Comparison of ENCODE assay signal across 1 cellular context in genomic region chr7:128740996-128741395, GRCh38.
A peak's percentile ranks its signal among the peaks of the same experiment; 100 is the strongest.
TF ChIP-seq lines count a peak whose summit lies in the region.

No MANE protein-coding gene starts in this region.

TF ChIP-seq in endothelial cell of umbilical vein, 7 proteins besides CTCF, POLR2A, EP300 and RAD21:
- TF ChIP-seq JUN (IDR thresholded peaks at IDR 0.05; ENCODE audit: borderline replicate concordance, insufficient read depth, insufficient read length, low read depth) (no peak), POLR2AphosphoS5 (IDR thresholded peaks at IDR 0.05; ENCODE audit: insufficient read depth, low read depth, low read length) (peak; percentile 49)
TF ChIP-seq in endothelial cell of umbilical vein: peak in this region for 1.
